Comparison of ENCODE assay signal across 27 cellular contexts in the genomic region with DNA sequence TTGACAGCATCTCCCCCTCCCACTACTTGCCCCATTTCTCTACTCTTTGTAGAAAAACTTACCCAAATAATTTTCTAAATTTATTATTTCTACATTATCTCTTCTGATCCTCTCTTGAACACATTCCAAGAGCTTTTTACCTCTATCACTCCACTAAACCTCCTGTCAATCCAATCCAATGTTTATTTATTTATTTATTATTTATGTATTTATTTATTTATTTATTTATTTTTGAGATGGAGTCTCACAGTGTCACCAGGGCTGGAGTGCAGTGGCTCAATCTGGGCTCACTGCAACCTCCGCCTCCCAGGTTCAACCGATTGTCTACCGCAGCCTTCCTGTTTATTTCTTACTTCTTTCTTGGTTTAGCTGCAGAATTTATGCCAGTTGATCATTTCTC.
"Had no signal": no experiment of that assay in that cellular context is flagged by ENCODE, and none has a peak within 500 bp of the region (broad histone marks: within the 10 kb centered on the region; RNA-seq: fewer than 3 reads in every experiment).

No MANE protein-coding gene starts in this region.

- H3K4me3 Mint-ChIP-seq: dendritic cell treated with granulocyte-macrophage colony-stimulating factor and Interleukin-4, amounts not matched to agents 40 ng/mL and 50 ng/mL, for 4 days; effector memory CD8-positive, alpha-beta T cell; endodermal cell; memory B cell had no signal

- H3K4me1 Mint-ChIP-seq: endodermal cell, memory B cell had no signal

- H3K9me3 Mint-ChIP-seq: dendritic cell treated with granulocyte-macrophage colony-stimulating factor and Interleukin-4, amounts not matched to agents 40 ng/mL and 50 ng/mL, for 4 days; effector memory CD8-positive, alpha-beta T cell had no signal

- H3K4me3 ChIP-seq: colonic mucosa, esophagus squamous epithelium, gastrocnemius medialis, heart right ventricle, left lung, lower lobe of right lung had no signal

- H3K27ac Mint-ChIP-seq: dendritic cell treated with granulocyte-macrophage colony-stimulating factor and Interleukin-4, amounts not matched to agents 40 ng/mL and 50 ng/mL, for 4 days; effector memory CD8-positive, alpha-beta T cell; endodermal cell; memory B cell had no signal

- ATAC-seq: effector memory CD8-positive, alpha-beta T cell; esophagus mucosa; gastrocnemius medialis; heart right ventricle; left cardiac atrium; left lung; left ventricle myocardium superior; lower lobe of right lung had no signal

- H3K4me1 ChIP-seq: colonic mucosa, left lung had no signal

- H3K36me3 Mint-ChIP-seq: memory B cell had no signal

- H3K9me3 ChIP-seq: colonic mucosa, esophagus squamous epithelium, gastrocnemius medialis, left lung, lower lobe of right lung had no signal

- DNase-seq: colonic mucosa; cortex of kidney; effector CD8-positive, alpha-beta T cell; effector memory CD8-positive, alpha-beta T cell; endodermal cell; erythroblast; esophagus squamous epithelium; foreskin fibroblast; foreskin melanocyte; gastrocnemius medialis; glutamatergic neuron; head of caudate nucleus; heart right ventricle; hippocampal formation; left cardiac atrium; left lung; left ventricle myocardium superior; lower lobe of right lung; mesendoderm; midbrain had no signal

- H3K36me3 ChIP-seq: colonic mucosa, esophagus squamous epithelium, gastrocnemius medialis, heart right ventricle, left lung, lower lobe of right lung had no signal

- H3K27ac ChIP-seq: colonic mucosa, epithelial cell of prostate, esophagus squamous epithelium, gastrocnemius medialis, heart right ventricle, left lung, lower lobe of right lung had no signal

- FAIRE-seq: endometrium, islet of Langerhans, keratinocyte had no signal

- H3K27me3 ChIP-seq: esophagus squamous epithelium, gastrocnemius medialis, heart right ventricle, left lung had no signal
